8 cellular contexts compared by ENCODE assay signal in the genomic region with DNA sequence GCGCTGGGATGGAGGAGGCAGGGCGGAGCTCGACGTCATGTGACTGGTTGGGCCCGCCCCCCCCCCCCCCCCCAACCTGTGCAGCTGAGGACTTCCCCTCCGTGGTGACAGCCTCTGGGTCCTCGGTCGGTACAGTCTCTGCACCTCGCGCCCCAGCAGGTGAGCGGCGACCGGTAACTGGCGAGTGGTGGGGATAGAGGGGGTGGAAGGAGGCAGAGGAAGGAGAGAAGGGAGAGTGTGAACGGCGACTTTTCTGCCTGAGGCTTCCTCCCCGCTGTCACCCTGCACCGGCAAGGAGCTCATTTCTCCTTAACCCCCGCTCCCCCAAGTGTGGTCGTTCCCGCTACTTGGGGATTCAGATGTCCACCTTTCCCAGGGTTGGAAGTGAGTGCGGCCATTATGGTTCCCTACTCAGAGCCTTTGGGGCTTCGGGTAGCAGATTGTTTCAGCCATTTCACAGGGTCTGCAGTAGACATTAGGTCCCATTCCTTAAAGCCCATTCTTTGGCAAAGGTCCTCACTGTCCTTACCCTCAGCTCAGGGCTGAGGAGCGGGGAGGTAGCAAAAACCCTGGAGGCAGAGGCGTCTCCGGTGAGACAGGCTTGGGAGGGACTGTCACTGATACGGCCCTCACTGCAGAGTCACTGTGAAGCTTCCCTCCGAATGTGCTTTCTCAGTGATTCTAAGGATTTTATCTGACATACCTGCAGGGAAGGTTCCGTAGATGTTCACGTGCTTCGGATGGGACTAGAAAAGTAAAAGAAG. TPM values are rescaled to one million over a fixed set of nuclear protein-coding genes. Genes with fewer than 3 reads are reported as not detected.
DNase-seq lines count a peak whose midpoint lies in the region; ATAC-seq and TF ChIP-seq lines count a peak whose summit lies in the region.

A gene (plus strand): TSS at position 81 of the 764 bp plus-strand sequence. CDS start 31,719 bp downstream, outside the sequence.

- peaks cover 60% of the 10 kb centered on the region for H3K4me1 Mint-ChIP-seq in activated T-cell treated with anti-CD3 and anti-CD28 coated beads, Interleukin-2, amount 50 U/mL, for 72 hours (ENCODE audit: low read depth)
- H3K4me1 Mint-ChIP-seq in neural progenitor cell = peaks cover 39% of the 10 kb centered on the region

- H3K4me3 ChIP-seq in OCI-LY1 (ENCODE audit: low read depth, low read length, poor library complexity, severe bottlenecking) (peak within 1 kb of the TSS; percentile 98), fibroblast of lung (replicated peaks in 1 of 4; ENCODE audit: control extremely low read depth in 1 of 4, insufficient read depth in 1 of 4, low read depth in 3 of 4, low read length in 4 of 4) (peak within 1 kb of the TSS; percentile 82 to 100 (median 92)), neural progenitor cell (peak within 1 kb of the TSS; percentile 82)

- TF ChIP-seq CTCF in OCI-LY1 (IDR thresholded peaks at IDR 0.05; ENCODE audit: low read length) (no peak), fibroblast of lung (conservative IDR thresholded peaks at IDR 0.05 in 1 of 2, IDR thresholded peaks at IDR 0.05 in 1 of 2; ENCODE audit: low read depth in 1 of 2, low read length in 2 of 2) (peak in 1 of 2 donors; percentile 3), neural progenitor cell (IDR thresholded peaks at IDR 0.05) (no peak), subcutaneous adipose tissue (IDR thresholded peaks at IDR 0.05; ENCODE audit: low read depth) (no peak)

- ATAC-seq in GM18502 (IDR thresholded peaks at IDR 0.05; ENCODE audit: poor library complexity, unreplicated experiment) (peak; percentile 46), HG02970 (IDR thresholded peaks at IDR 0.05; ENCODE audit: low FRiP score, unreplicated experiment) (peak; percentile 35)
- peak; percentile 47 to 64 for ATAC-seq in activated T-cell treated with anti-CD3 and anti-CD28 coated beads, Interleukin-2, amount 50 U/mL, for 72 hours (replicated peaks in 1 of 2)

- H3K79me2 ChIP-seq in OCI-LY1 (ENCODE audit: insufficient read depth, low read length) (peaks cover 86% of the 10 kb centered on the region), fibroblast of lung (ENCODE audit: control insufficient read depth, insufficient read depth, low read length) (peaks cover 73% of the 10 kb centered on the region), neural progenitor cell (ENCODE audit: low read depth) (peaks cover 88% of the 10 kb centered on the region)

- peaks cover 9 to 12% of the 10 kb centered on the region in 2 donors for H3K36me3 Mint-ChIP-seq in activated T-cell treated with anti-CD3 and anti-CD28 coated beads, Interleukin-2, amount 50 U/mL, for 72 hours (ENCODE audit: insufficient read depth in 2 of 2)
- H3K36me3 Mint-ChIP-seq in neural progenitor cell = no peaks in the 10 kb centered on the region

- H3F3A ChIP-seq in OCI-LY1 (ENCODE audit: insufficient read depth, low read length) = no peaks in the 10 kb centered on the region
- peaks cover 25% of the 10 kb centered on the region for H3F3A ChIP-seq in neural progenitor cell (ENCODE audit: low read depth)

- peak; percentile 11 for DNase-seq in A172 (ENCODE audit: low spot score)
- peak; percentile 73 to 79 for DNase-seq in activated T-cell treated with anti-CD3 and anti-CD28 coated beads, Interleukin-2, amount 50 U/mL, for 72 hours
- peak in 1 of 2 donors; percentile 7 for DNase-seq in fibroblast of lung (ENCODE audit: low read depth in 2 of 2)
- DNase-seq in neural progenitor cell (ENCODE audit: low spot score) = peak; percentile 81

- H3K36me3 ChIP-seq in OCI-LY1 (ENCODE audit: insufficient read depth, low read length) (peaks cover 13% of the 10 kb centered on the region; the same call in 1 of the 2 replicates), fibroblast of lung (ENCODE audit: control insufficient read depth, insufficient read depth, low read length) (no peaks in the 10 kb centered on the region), neural progenitor cell (no peaks in the 10 kb centered on the region)

- peaks cover 53% of the 10 kb centered on the region for H3K4me1 ChIP-seq in OCI-LY1 (ENCODE audit: insufficient read depth, low read length, severe bottlenecking)
- peaks cover 5% of the 10 kb centered on the region for H3K4me1 ChIP-seq in fibroblast of lung (ENCODE audit: control insufficient read depth, extremely low read depth, insufficient read depth, low read length)
- H3K4me1 ChIP-seq in neural progenitor cell = peaks cover 27% of the 10 kb centered on the region

- H3K9me3 Mint-ChIP-seq in activated T-cell treated with anti-CD3 and anti-CD28 coated beads, Interleukin-2, amount 50 U/mL, for 72 hours = no peaks in the 10 kb centered on the region
- H3K9me3 Mint-ChIP-seq in neural progenitor cell = no peaks in the 10 kb centered on the region

- no peaks in the 10 kb centered on the region for H3K27me3 ChIP-seq in OCI-LY1 (ENCODE audit: insufficient read depth, low read length)
- H3K27me3 ChIP-seq in fibroblast of lung (ENCODE audit: control insufficient read depth, insufficient read depth, low read length) = no peaks in the 10 kb centered on the region
- no peaks in the 10 kb centered on the region for H3K27me3 ChIP-seq in neural progenitor cell

- H3K4me2 ChIP-seq in OCI-LY1 (ENCODE audit: low read length) = peak within 1 kb of the TSS; percentile 93
- peak within 1 kb of the TSS; percentile 99 for H3K4me2 ChIP-seq in fibroblast of lung (ENCODE audit: extremely low read depth, insufficient read depth, low read length)
- peak within 1 kb of the TSS; percentile 82 for H3K4me2 ChIP-seq in neural progenitor cell

- H3K9ac ChIP-seq in OCI-LY1 (ENCODE audit: low read length) (peak within 1 kb of the TSS; percentile 98), fibroblast of lung (ENCODE audit: insufficient read depth, low read length) (peak within 1 kb of the TSS; percentile 96), neural progenitor cell (peak within 1 kb of the TSS; percentile 81)

- 0 out of 2 replicates have a peak within 1 kb of the TSS, but pooled peaks have one; percentile 38 for H2AFZ ChIP-seq in OCI-LY1 (ENCODE audit: low read length)
- peak within 1 kb of the TSS; percentile 89 for H2AFZ ChIP-seq in fibroblast of lung (ENCODE audit: low read length)
- peak within 1 kb of the TSS; percentile 95 for H2AFZ ChIP-seq in neural progenitor cell (replicated peaks)

- H3K4me3 Mint-ChIP-seq in activated T-cell treated with anti-CD3 and anti-CD28 coated beads, Interleukin-2, amount 50 U/mL, for 72 hours = peak within 1 kb of the TSS; percentile 95 to 98
- H3K4me3 Mint-ChIP-seq in neural progenitor cell = peak within 1 kb of the TSS; percentile 98

- H4K20me1 ChIP-seq in OCI-LY1 (ENCODE audit: insufficient read depth, low read length) = no peaks in the 10 kb centered on the region
- peaks cover 3% of the 10 kb centered on the region for H4K20me1 ChIP-seq in fibroblast of lung (ENCODE audit: control insufficient read depth, extremely low read depth, insufficient read depth, low read length)
- H4K20me1 ChIP-seq in neural progenitor cell (ENCODE audit: low read depth) = peaks cover 28% of the 10 kb centered on the region

- no peaks in the 10 kb centered on the region for H3K27me3 Mint-ChIP-seq in activated T-cell treated with anti-CD3 and anti-CD28 coated beads, Interleukin-2, amount 50 U/mL, for 72 hours (ENCODE audit: low read depth)
- H3K27me3 Mint-ChIP-seq in neural progenitor cell (ENCODE audit: insufficient read depth, low read depth) = peaks cover 4% of the 10 kb centered on the region

- peak within 1 kb of the TSS; percentile 100 for H3K27ac Mint-ChIP-seq in activated T-cell treated with anti-CD3 and anti-CD28 coated beads, Interleukin-2, amount 50 U/mL, for 72 hours
- peak within 1 kb of the TSS; percentile 100 for H3K27ac Mint-ChIP-seq in neural progenitor cell

- H3K27ac ChIP-seq in OCI-LY1 (ENCODE audit: low read depth, low read length, poor library complexity, severe bottlenecking) (peak within 1 kb of the TSS; percentile 98), fibroblast of lung (ENCODE audit: insufficient read depth, low read length) (peak within 1 kb of the TSS; percentile 100), neural progenitor cell (peak within 1 kb of the TSS; percentile 99)

- no peaks in the 10 kb centered on the region for H3K9me2 ChIP-seq in OCI-LY1 (ENCODE audit: low read depth, low read length)

- no peaks in the 10 kb centered on the region for H3K9me3 ChIP-seq in OCI-LY1 (ENCODE audit: low read length)
- H3K9me3 ChIP-seq in fibroblast of lung (ENCODE audit: control insufficient read depth, insufficient read depth, low read depth, low read length) = no peaks in the 10 kb centered on the region
- H3K9me3 ChIP-seq in neural progenitor cell (ENCODE audit: low read depth) = no peaks in the 10 kb centered on the region

RNA-seq across cellular contexts. Expression of the gene that starts here (rescaled TPM):
- total RNA-seq in A172 (2014; rRNA removed; shearing (Covaris generic)) = 109 and 111 TPM in 2 replicates
- 10 to 100 TPM; 30.7 to 31.3 TPM for total RNA-seq in activated T-cell treated with anti-CD3 and anti-CD28 coated beads, Interleukin-2, amount 50 U/mL, for 72 hours
- 125 and 213 TPM in 2 replicates for total RNA-seq in fibroblast of lung
- 75.7 and 80.6 TPM in 2 replicates for polyA plus RNA-seq in fibroblast of lung
- 50.8 and 52.2 TPM in 2 replicates for polyA plus RNA-seq in fibroblast of lung (2012)
- polyA minus RNA-seq in fibroblast of lung (ENCODE audit: low replicate concordance) = 22.9 and 28.1 TPM in 2 replicates
- total RNA-seq in neural progenitor cell (ENCODE audit: low replicate concordance) = 90.7 and 115 TPM in 2 replicates
- 10 to 100 TPM; 36.5 to 81.6 (median 52.6) TPM for total RNA-seq in subcutaneous adipose tissue

Comparison
In these comparisons a context has a peak if more than half of its experiments do, and no peak if none do; other contexts are left out.
1. H2AFZ ChIP-seq: peak in every context shown above with its lines; median percentile 95 in neural progenitor cell; 89 in fibroblast of lung; 38 in OCI-LY1.